ENCODE assay signal across 8 cellular contexts in genomic region chr5:135569755-135570452, GRCh38. TPM values are rescaled to one million over a fixed set of nuclear protein-coding genes. Genes with fewer than 3 reads are reported as not detected.
A peak's percentile ranks its signal among the peaks of the same experiment; 100 is the strongest.
DNase-seq lines count a peak whose midpoint lies in the region; ATAC-seq and TF ChIP-seq lines count a peak whose summit lies in the region.

No MANE protein-coding gene starts in this region.

- H3K4me1 Mint-ChIP-seq in naive thymus-derived CD8-positive, alpha-beta T cell, result peaks cover 0 to 3% (median 2%) of the 10 kb centered on the region in 4 donors

- TF ChIP-seq CTCF in OCI-LY7 (conservative IDR thresholded peaks at IDR 0.05; ENCODE audit: low read length), result peak; percentile 66
- peak; percentile 53 to 56 for TF ChIP-seq CTCF in fibroblast of lung (conservative IDR thresholded peaks at IDR 0.05 in 1 of 2, IDR thresholded peaks at IDR 0.05 in 1 of 2; ENCODE audit: low read depth in 1 of 2, low read length in 2 of 2)

- ATAC-seq in GM21367 (IDR thresholded peaks at IDR 0.05; ENCODE audit: unreplicated experiment) (no peak), GM21423 (IDR thresholded peaks at IDR 0.05; ENCODE audit: unreplicated experiment) (no peak)
- no peak for ATAC-seq in naive thymus-derived CD8-positive, alpha-beta T cell

- no peaks in the 10 kb centered on the region for H3K9me3 Mint-ChIP-seq in naive thymus-derived CD8-positive, alpha-beta T cell

- H3K4me2 ChIP-seq in OCI-LY7 (ENCODE audit: low read length), result no peak overlapping the region
- no peak overlapping the region for H3K4me2 ChIP-seq in fibroblast of lung (ENCODE audit: extremely low read depth, insufficient read depth, low read length)

- H3K36me3 ChIP-seq in H7 (replicated peaks; ENCODE audit: control insufficient read depth, insufficient read depth, low read length) (no peaks in the 10 kb centered on the region), OCI-LY7 (ENCODE audit: insufficient read depth, low read length) (no peaks in the 10 kb centered on the region), fibroblast of lung (ENCODE audit: control insufficient read depth, insufficient read depth, low read length) (no peaks in the 10 kb centered on the region)

- POLR2A ChIA-PET in OCI-LY7 (lab: Charles Lee), result interaction anchor here (1.1 kb wide), 1 partner anchor 11 kb away, joined by 3 read pairs; no protein-coding TSS in a partner anchor
- POLR2A ChIA-PET in naive thymus-derived CD8-positive, alpha-beta T cell (lab: Charles Lee), result no interaction called here

- H2AFZ ChIP-seq in OCI-LY7 (ENCODE audit: low read length) (no peak overlapping the region), fibroblast of lung (ENCODE audit: low read length) (no peak overlapping the region)

- no peaks in the 10 kb centered on the region for H3K36me3 Mint-ChIP-seq in naive thymus-derived CD8-positive, alpha-beta T cell

- H3K79me2 ChIP-seq in OCI-LY7 (ENCODE audit: insufficient read depth, low read depth, low read length) (no peaks in the 10 kb centered on the region), fibroblast of lung (ENCODE audit: control insufficient read depth, insufficient read depth, low read length) (no peaks in the 10 kb centered on the region)

- H3K27ac ChIP-seq in OCI-LY7 (ENCODE audit: low read depth, low read length, poor library complexity, severe bottlenecking) (no peak overlapping the region), fibroblast of lung (ENCODE audit: insufficient read depth, low read length) (no peak overlapping the region)

- no peak overlapping the region for H3K4me3 ChIP-seq in H7 (ENCODE audit: insufficient read depth, low read depth, low read length)
- no peak overlapping the region for H3K4me3 ChIP-seq in OCI-LY7 (ENCODE audit: low read depth, low read length, poor library complexity, severe bottlenecking)
- H3K4me3 ChIP-seq in fibroblast of lung (replicated peaks in 1 of 4; ENCODE audit: control extremely low read depth in 1 of 4, insufficient read depth in 1 of 4, low read depth in 3 of 4, low read length in 4 of 4), result no peak overlapping the region

- H3K4me1 ChIP-seq in OCI-LY7 (ENCODE audit: insufficient read depth, low read length, poor library complexity, severe bottlenecking) (no peaks in the 10 kb centered on the region), fibroblast of lung (ENCODE audit: control insufficient read depth, extremely low read depth, insufficient read depth, low read length) (no peaks in the 10 kb centered on the region)

- H3K27ac Mint-ChIP-seq in naive thymus-derived CD8-positive, alpha-beta T cell, result no peak overlapping the region

- H3K9me3 ChIP-seq in OCI-LY7 (ENCODE audit: low read length) (no peaks in the 10 kb centered on the region), fibroblast of lung (ENCODE audit: control insufficient read depth, insufficient read depth, low read depth, low read length) (no peaks in the 10 kb centered on the region)

- peaks cover 3% of the 10 kb centered on the region; the same call in 1 of the 2 replicates for H3K27me3 ChIP-seq in H7 (ENCODE audit: control insufficient read depth, insufficient read depth, low read length)
- no peaks in the 10 kb centered on the region for H3K27me3 ChIP-seq in fibroblast of lung (ENCODE audit: control insufficient read depth, insufficient read depth, low read length)

- peaks cover 7 to 35% (median 8%) of the 10 kb centered on the region in 5 donors for H3K27me3 Mint-ChIP-seq in naive thymus-derived CD8-positive, alpha-beta T cell

- no TSS peak for BruUV-seq in OCI-LY7 (replicated peaks; lab: Mats Ljungman, UMichigan)

- intact Hi-C loops in OCI-LY7 (cut with micrococcal nuclease; ENCODE audit: unreplicated experiment), result no loop called here

- no peak overlapping the region for H3K9ac ChIP-seq in fibroblast of lung (ENCODE audit: insufficient read depth, low read length)

- DNase-seq in AML-193 (lab: John Stamatoyannopoulos, UW) (peak; percentile 13 to 26), H7 (peak; percentile 85), OCI-LY7 (ENCODE audit: low spot score) (peak; percentile 19), fibroblast of lung (ENCODE audit: low read depth in 2 of 2) (peak; percentile 15 to 34)
- DNase-seq in stimulated activated CD8-positive, alpha-beta memory T cell treated with anti-CD3 and anti-CD28 coated beads, Interleukin-4, amount 100 ng/mL, for 48 hours, result peak; percentile 32
- DNase-seq in naive thymus-derived CD8-positive, alpha-beta T cell, result no peak

- H3K4me3 Mint-ChIP-seq in naive thymus-derived CD8-positive, alpha-beta T cell, result no peak overlapping the region

- H3K9me2 ChIP-seq in OCI-LY7 (ENCODE audit: insufficient read depth, low read length), result no peaks in the 10 kb centered on the region

- H4K20me1 ChIP-seq in OCI-LY7 (ENCODE audit: insufficient read depth, low read length), result no peaks in the 10 kb centered on the region
- H4K20me1 ChIP-seq in fibroblast of lung (ENCODE audit: control insufficient read depth, extremely low read depth, insufficient read depth, low read length), result no peaks in the 10 kb centered on the region

- CTCF ChIA-PET in OCI-LY7 (lab: Charles Lee; ENCODE audit: unreplicated experiment), result interaction anchor here (1.3 kb wide), 1 partner anchor 9 kb away, joined by 3 read pairs; no protein-coding TSS in a partner anchor

RNA-seq across cellular contexts. Expression of gene CXCL14, which starts 8.9 kb away (rescaled TPM):
- 2.7 and 4.2 TPM in 2 replicates for total RNA-seq in H7 (2014; rRNA removed; shearing (Covaris generic))
- total RNA-seq in OCI-LY7 (2014; rRNA removed; shearing (Covaris generic)), result not detected in 2 replicates
- total RNA-seq in OCI-LY7 (2022) (not detected in 2 replicates), fibroblast of lung (0.17 and 0.26 TPM in 2 replicates)
- polyA plus RNA-seq in fibroblast of lung, result 0.05 TPM in 1 of 2 replicates, not detected in the other
- not detected in 2 replicates for polyA plus RNA-seq in fibroblast of lung (2012)
- not detected in 2 replicates for polyA minus RNA-seq in fibroblast of lung (ENCODE audit: low replicate concordance)
- total RNA-seq in naive thymus-derived CD8-positive, alpha-beta T cell, result not detected
- polyA plus RNA-seq in naive thymus-derived CD8-positive, alpha-beta T cell, result not detected

RNA-seq across cellular contexts. Expression of gene NEUROG1, which starts 34.1 kb away (rescaled TPM):
- not detected in 2 replicates for total RNA-seq in H7 (2014; rRNA removed; shearing (Covaris generic))
- total RNA-seq in OCI-LY7 (2014; rRNA removed; shearing (Covaris generic)), result not detected in 2 replicates
- total RNA-seq in OCI-LY7 (2022) (not detected in 2 replicates), fibroblast of lung (not detected in 2 replicates)
- not detected in 2 replicates for polyA plus RNA-seq in fibroblast of lung
- polyA plus RNA-seq in fibroblast of lung (2012), result not detected in 2 replicates
- polyA minus RNA-seq in fibroblast of lung (ENCODE audit: low replicate concordance), result not detected in 2 replicates
- not detected for total RNA-seq in naive thymus-derived CD8-positive, alpha-beta T cell
- polyA plus RNA-seq in naive thymus-derived CD8-positive, alpha-beta T cell, result not detected

Comparison
In these comparisons a context has a peak if more than half of its experiments do, and no peak if none do; other contexts are left out.
1. DNase-seq: peak in AML-193 (2 of 2), H7 (single experiment), OCI-LY7 (single experiment), fibroblast of lung (2 of 2) and stimulated activated CD8-positive, alpha-beta memory T cell treated with anti-CD3 and anti-CD28 coated beads, Interleukin-4, amount 100 ng/mL, for 48 hours (single experiment); none in naive thymus-derived CD8-positive, alpha-beta T cell (0 of 10).